ENCODE assay signal across 14 cellular contexts in genomic region chr2:176647325-176648155, GRCh38.
A peak's percentile ranks its signal among the peaks of the same experiment; 100 is the strongest.
DNase-seq lines count a peak whose midpoint lies in the region; ATAC-seq and TF ChIP-seq lines count a peak whose summit lies in the region.
"Had no signal": no experiment of that assay in that cellular context is flagged by ENCODE, and none has a peak within 500 bp of the region (broad histone marks: within the 10 kb centered on the region; RNA-seq: fewer than 3 reads in every experiment).

No MANE protein-coding gene starts in this region.

- no peaks in the 10 kb centered on the region for H3K9me1 ChIP-seq in IMR-90 (ENCODE audit: insufficient read depth, low read length)

- no peak overlapping the region for H2BK20ac ChIP-seq in IMR-90 (ENCODE audit: low read depth, low read length)

- no peak for TF ChIP-seq RAD21 in IMR-90 (IDR thresholded peaks at IDR 0.05; ENCODE audit: low read length)

- TF ChIP-seq CTCF in IMR-90 (conservative IDR thresholded peaks at IDR 0.05; ENCODE audit: low read depth, low read length) (no peak), hepatocyte (IDR thresholded peaks at IDR 0.05; ENCODE audit: poor library complexity) (no peak)

- DNase-seq in DMS53 (lab: John Stamatoyannopoulos, UW): peak; percentile 69
- DNase-seq in IMR-90: no peak
- DNase-seq in NCI-H748 treated with DMSO at 0.1 percent for 48 hours (lab: John Stamatoyannopoulos, UW): peak; percentile 66
- DNase-seq in hepatocyte (ENCODE audit: low spot score): no peak
- DNase-seq in NCI-H2171 (lab: John Stamatoyannopoulos, UW): no peak
- no peak for DNase-seq in T-helper 9 cell
- DNase-seq: CD4-positive, alpha-beta T cell; GDM1; HCEC 1CT; NCI-H1048; NCI-H187 treated with DMSO at 0.1 percent for 48 hours had no signal

- no peak overlapping the region for H4K91ac ChIP-seq in IMR-90 (ENCODE audit: insufficient read depth, low read depth, low read length)

- H3K18ac ChIP-seq in IMR-90 (ENCODE audit: low read depth, low read length): no peak overlapping the region

- H2BK120ac ChIP-seq in IMR-90 (ENCODE audit: low read depth, low read length): no peak overlapping the region

- 50% methylated on average over 2 of the region's 11 CpGs; no CpG with 5 or more reads in 1 of the 2 experiments for WGBS in IMR-90 (ENCODE audit: extremely low coverage in 2 of 2, insufficient read length in 1 of 2), 2 experiments
- WGBS in hepatocyte (ENCODE audit: low lambda C conversion rate, missing lambda C conversion rate): 79% methylated on average over 11 of the region's 11 CpGs

- H3K56ac ChIP-seq in IMR-90 (ENCODE audit: extremely low read depth, insufficient read depth, low read length): no peak overlapping the region

- no peak overlapping the region for H4K5ac ChIP-seq in IMR-90 (ENCODE audit: low read depth, low read length)

- H3K9me3 ChIP-seq in IMR-90 (ENCODE audit: control insufficient read depth, insufficient read depth, low read length): no peaks in the 10 kb centered on the region
- no peaks in the 10 kb centered on the region for H3K9me3 ChIP-seq in endocrine pancreas (ENCODE audit: control insufficient read depth, low read length)
- H3K9me3 ChIP-seq in hepatocyte (ENCODE audit: low read depth): no peaks in the 10 kb centered on the region

- no peak overlapping the region for H3K23ac ChIP-seq in IMR-90 (ENCODE audit: low read depth, low read length)

- no peak overlapping the region for H3K14ac ChIP-seq in IMR-90 (replicated peaks; ENCODE audit: low read depth, low read length)

- in situ Hi-C loops in IMR-90 (cut with MboI; ENCODE audit: low sequenced_read_pairs): no loop called here

- no TSS peak for BruUV-seq in IMR-90 (replicated peaks; lab: Mats Ljungman, UMichigan)

- no peak overlapping the region for H3K9ac ChIP-seq in IMR-90 (ENCODE audit: low read depth, low read length)
- H3K9ac ChIP-seq in endocrine pancreas (ENCODE audit: control insufficient read depth, insufficient read depth, low read length): no peak overlapping the region
- H3K9ac ChIP-seq: KMS-11 had no signal

- no peaks in the 10 kb centered on the region for H3K4me1 ChIP-seq in IMR-90 (ENCODE audit: control insufficient read depth, insufficient read depth, low read length)
- no peaks in the 10 kb centered on the region for H3K4me1 ChIP-seq in endocrine pancreas (ENCODE audit: control insufficient read depth, insufficient read depth, low read length)
- H3K4me1 ChIP-seq in hepatocyte (ENCODE audit: insufficient read depth): no peaks in the 10 kb centered on the region

- no peaks in the 10 kb centered on the region for H3K79me2 ChIP-seq in hepatocyte

- H3K79me1 ChIP-seq in IMR-90 (ENCODE audit: low read depth in 1 of 2, low read length in 2 of 2): no peaks in the 10 kb centered on the region

- no peak overlapping the region for H3K4me3 ChIP-seq in IMR-90 (ENCODE audit: insufficient read depth, low read depth, low read length)
- peak overlapping the region; percentile 8 for H3K4me3 ChIP-seq in endocrine pancreas (ENCODE audit: control insufficient read depth, insufficient read depth, low read length)
- no peak overlapping the region for H3K4me3 ChIP-seq in hepatocyte
- H3K4me3 ChIP-seq: GM12878 had no signal

- H3K4ac ChIP-seq in IMR-90 (ENCODE audit: low read depth, low read length): no peak overlapping the region

- dilution Hi-C loops in IMR-90 (cut with HindIII; ENCODE audit: low sequenced_read_pairs, unreplicated experiment): no loop called here

- CTCF ChIA-PET in IMR-90 (lab: Yijun Ruan, JAX): interaction anchor here (0.9 kb wide), 1 partner anchor 93 kb away, joined by 3 read pairs; no protein-coding TSS in a partner anchor

- no peak overlapping the region for H2AK9ac ChIP-seq in IMR-90 (replicated peaks; ENCODE audit: low read depth, low read length, poor library complexity)

- H3K36me3 ChIP-seq in IMR-90 (ENCODE audit: control insufficient read depth, insufficient read depth, low read length): no peaks in the 10 kb centered on the region
- no peaks in the 10 kb centered on the region for H3K36me3 ChIP-seq in endocrine pancreas (ENCODE audit: control insufficient read depth, insufficient read depth, low read length)
- H3K36me3 ChIP-seq in hepatocyte (replicated peaks; ENCODE audit: insufficient read depth, low read depth): no peaks in the 10 kb centered on the region

- H4K20me1 ChIP-seq in IMR-90 (ENCODE audit: insufficient read depth, low read length) (no peaks in the 10 kb centered on the region), hepatocyte (ENCODE audit: insufficient read depth, poor library complexity, severe bottlenecking) (no peaks in the 10 kb centered on the region)

- no peak overlapping the region for H2AFZ ChIP-seq in IMR-90 (replicated peaks; ENCODE audit: low read length, poor library complexity)
- H2AFZ ChIP-seq in hepatocyte: no peak overlapping the region

- H2AK5ac ChIP-seq in IMR-90 (ENCODE audit: low read depth, low read length): no peak overlapping the region

- TF ChIP-seq POLR2A in IMR-90 (IDR thresholded peaks at IDR 0.05; ENCODE audit: low read depth, low read length): no peak

- H3K27ac ChIP-seq in IMR-90 (ENCODE audit: insufficient read depth, low read length): no peak overlapping the region
- H3K27ac ChIP-seq in hepatocyte: no peak overlapping the region
- H3K27ac ChIP-seq: KMS-11 had no signal

- intact Hi-C loops in IMR-90 (cut with micrococcal nuclease): no loop called here

- no peak for ATAC-seq in IMR-90 (ENCODE audit: low read depth)
- ATAC-seq: GM12878 had no signal

- H3K4me2 ChIP-seq in IMR-90 (ENCODE audit: low read depth, low read length) (no peak overlapping the region), hepatocyte (no peak overlapping the region)
- H3K4me2 ChIP-seq: KMS-11 had no signal

- POLR2A ChIA-PET in IMR-90 (lab: Charles Lee; ENCODE audit: unreplicated experiment): no interaction called here

- H3K27me3 ChIP-seq in IMR-90 (ENCODE audit: control insufficient read depth, insufficient read depth, low read length) (peaks cover 7% of the 10 kb centered on the region), endocrine pancreas (ENCODE audit: control insufficient read depth, insufficient read depth, low read length) (peaks cover 2% of the 10 kb centered on the region), hepatocyte (peaks cover 67% of the 10 kb centered on the region)

- H3K9me2 ChIP-seq in hepatocyte (replicated peaks; ENCODE audit: insufficient read depth): no peaks in the 10 kb centered on the region

- H2BK15ac ChIP-seq in IMR-90 (ENCODE audit: low read depth, low read length): no peak overlapping the region

- no peak overlapping the region for H2BK5ac ChIP-seq in IMR-90 (ENCODE audit: low read depth, low read length, poor library complexity, severe bottlenecking)

- no peak overlapping the region for H4K8ac ChIP-seq in IMR-90 (ENCODE audit: low read depth in 2 of 2, low read length in 2 of 2)

TF ChIP-seq in IMR-90, 13 proteins besides CTCF, POLR2A, EP300 and RAD21:
- TF ChIP-seq MAFK (IDR thresholded peaks at IDR 0.05; ENCODE audit: low read depth, low read length) (peak; percentile 66), MXI1 (IDR thresholded peaks at IDR 0.05; ENCODE audit: borderline replicate concordance, low read depth, low read length) (no peak), BHLHE40 (IDR thresholded peaks at IDR 0.05; ENCODE audit: low read depth, low read length) (no peak)

Comparison
In these comparisons a context has a peak if more than half of its experiments do, and no peak if none do; other contexts are left out.
1. DNase-seq: peak in DMS53 (single experiment) and NCI-H748 treated with DMSO at 0.1 percent for 48 hours (single experiment); none in IMR-90 (single experiment), hepatocyte (single experiment), NCI-H2171 (single experiment) and T-helper 9 cell (single experiment).